Comparison of ENCODE assay signal across 11 cellular contexts in the genomic region with DNA sequence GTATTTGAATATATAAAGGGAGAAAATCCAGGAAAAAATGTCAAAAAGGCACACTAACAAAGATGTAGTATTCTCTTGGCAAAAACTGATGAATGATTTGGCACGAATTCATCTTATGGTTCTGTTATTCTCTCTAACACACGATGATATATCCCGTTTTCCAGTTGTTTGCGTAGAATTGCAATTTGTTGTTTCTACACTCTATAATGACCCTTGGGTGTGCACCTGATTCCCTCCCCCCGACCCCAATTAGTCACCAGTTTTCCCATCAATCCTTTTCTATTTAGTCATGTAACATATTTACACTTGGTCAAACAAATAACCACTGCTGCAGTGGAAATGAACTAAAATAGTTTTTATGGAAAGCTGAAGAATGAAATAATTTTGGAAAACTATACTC. TPM values are rescaled to one million over a fixed set of nuclear protein-coding genes. Genes with fewer than 3 reads are reported as not detected.
A peak's percentile ranks its signal among the peaks of the same experiment; 100 is the strongest.
DNase-seq lines count a peak whose midpoint lies in the region; ATAC-seq and TF ChIP-seq lines count a peak whose summit lies in the region.
"Had no signal": no experiment of that assay in that cellular context is flagged by ENCODE, and none has a peak within 500 bp of the region (broad histone marks: within the 10 kb centered on the region; RNA-seq: fewer than 3 reads in every experiment).

No MANE protein-coding gene starts in this region.

- H2BK12ac ChIP-seq in mesenchymal stem cell (ENCODE audit: low read length in 2 of 2): no peak overlapping the region

- H3K18ac ChIP-seq in mesenchymal stem cell (ENCODE audit: low read depth in 1 of 2, low read length in 2 of 2): no peak overlapping the region

- H2BK5ac ChIP-seq in mesenchymal stem cell (ENCODE audit: low read depth, low read length, poor library complexity, severe bottlenecking): no peak overlapping the region

- H3K27ac Mint-ChIP-seq in activated naive CD4-positive, alpha-beta T cell treated with anti-CD3 and anti-CD28 coated beads, Interleukin-2, amount 50 U/mL, for 24 hours: peak overlapping the region; percentile 9
- H3K27ac Mint-ChIP-seq in type B pancreatic cell: peak overlapping the region; percentile 66

- H2AFZ ChIP-seq in mesenchymal stem cell (ENCODE audit: low read depth, low read length): no peak overlapping the region

- H3K9ac ChIP-seq in mesenchymal stem cell (ENCODE audit: low read length): peak overlapping the region; percentile 94

- no peaks in the 10 kb centered on the region for H3K36me3 ChIP-seq in mesenchymal stem cell (ENCODE audit: control insufficient read depth in 1 of 2, insufficient read depth in 2 of 2, low read depth in 1 of 2, low read length in 2 of 2)

- H3K36me3 Mint-ChIP-seq in activated naive CD4-positive, alpha-beta T cell treated with anti-CD3 and anti-CD28 coated beads, Interleukin-2, amount 50 U/mL, for 24 hours: no peaks in the 10 kb centered on the region
- no peaks in the 10 kb centered on the region for H3K36me3 Mint-ChIP-seq in type B pancreatic cell
- H3K36me3 Mint-ChIP-seq: naive B cell had no signal

- no peak overlapping the region for H3K27ac ChIP-seq in mesenchymal stem cell (ENCODE audit: low read length, poor library complexity, severe bottlenecking)

- no peaks in the 10 kb centered on the region for H3K27me3 ChIP-seq in mesenchymal stem cell (ENCODE audit: control insufficient read depth in 1 of 2, insufficient read depth in 1 of 2, low read length in 2 of 2)

- H2BK120ac ChIP-seq in mesenchymal stem cell (ENCODE audit: low read depth, low read length): no peak overlapping the region

- H2BK15ac ChIP-seq in mesenchymal stem cell (ENCODE audit: low read depth, poor library complexity, severe bottlenecking): no peak overlapping the region

- no peak overlapping the region for H4K91ac ChIP-seq in mesenchymal stem cell (ENCODE audit: low read length)

- TF ChIP-seq CTCF in type B pancreatic cell (conservative IDR thresholded peaks at IDR 0.05): no peak

- H3K79me1 ChIP-seq in mesenchymal stem cell (replicated peaks; ENCODE audit: low read length, poor library complexity, severe bottlenecking): peaks cover 2% of the 10 kb centered on the region

- no peaks in the 10 kb centered on the region for H3K9me3 Mint-ChIP-seq in activated naive CD4-positive, alpha-beta T cell treated with anti-CD3 and anti-CD28 coated beads, Interleukin-2, amount 50 U/mL, for 24 hours
- H3K9me3 Mint-ChIP-seq in type B pancreatic cell: no peaks in the 10 kb centered on the region
- H3K9me3 Mint-ChIP-seq: activated B cell treated with CpG ODN at 0.5 μM for 24 hours; activated naive CD8-positive, alpha-beta T cell treated with anti-CD3 and anti-CD28 coated beads for 36 hours; naive B cell had no signal

- H3K4me3 Mint-ChIP-seq in activated naive CD4-positive, alpha-beta T cell treated with anti-CD3 and anti-CD28 coated beads, Interleukin-2, amount 50 U/mL, for 24 hours: no peak overlapping the region
- peak overlapping the region; percentile 74 for H3K4me3 Mint-ChIP-seq in type B pancreatic cell

- no peaks in the 10 kb centered on the region for H3K9me3 ChIP-seq in mesenchymal stem cell (ENCODE audit: control insufficient read depth, low read length)

- H3K23ac ChIP-seq in mesenchymal stem cell (ENCODE audit: low read length in 2 of 2): no peak overlapping the region

- DNase-seq in activated naive CD4-positive, alpha-beta T cell (lab: John Stamatoyannopoulos, UW): no peak
- DNase-seq in astrocyte of the hippocampus (ENCODE audit: low read depth, low spot score): peak; percentile 10
- DNase-seq in mesenchymal stem cell: no peak
- DNase-seq in type B pancreatic cell (ENCODE audit: extremely low spot score, unreplicated experiment): no peak
- no peak for DNase-seq in cerebellar nuclear complex (lab: John Stamatoyannopoulos, UW)
- no peak for DNase-seq in NCI-H1105 treated with DMSO at 0.1 percent for 48 hours (lab: John Stamatoyannopoulos, UW)
- DNase-seq: activated B cell treated with CpG ODN at 0.5 μM for 24 hours; activated naive CD8-positive, alpha-beta T cell treated with anti-CD3 and anti-CD28 coated beads for 36 hours; naive B cell had no signal

- 81% methylated on average over 5 of the region's 5 CpGs for WGBS in mesenchymal stem cell

- no peak overlapping the region for H3K4me2 ChIP-seq in mesenchymal stem cell (ENCODE audit: low read length, poor library complexity, severe bottlenecking)

- H4K8ac ChIP-seq in mesenchymal stem cell (ENCODE audit: low read length): no peak overlapping the region

- H3K4ac ChIP-seq in mesenchymal stem cell (ENCODE audit: low read depth in 1 of 2, low read length in 2 of 2): no peak overlapping the region

- H3K27me3 Mint-ChIP-seq in activated naive CD4-positive, alpha-beta T cell treated with anti-CD3 and anti-CD28 coated beads, Interleukin-2, amount 50 U/mL, for 24 hours: no peaks in the 10 kb centered on the region
- no peaks in the 10 kb centered on the region for H3K27me3 Mint-ChIP-seq in type B pancreatic cell
- H3K27me3 Mint-ChIP-seq: activated B cell treated with CpG ODN at 0.5 μM for 24 hours; activated naive CD8-positive, alpha-beta T cell treated with anti-CD3 and anti-CD28 coated beads for 36 hours; naive B cell had no signal

- H3K14ac ChIP-seq in mesenchymal stem cell (ENCODE audit: low read length in 2 of 2): no peak overlapping the region

- H3K4me1 ChIP-seq in mesenchymal stem cell (ENCODE audit: control insufficient read depth, insufficient read depth, low read depth, low read length): peaks cover 3% of the 10 kb centered on the region

- peaks cover 29% of the 10 kb centered on the region for H3K4me1 Mint-ChIP-seq in activated naive CD4-positive, alpha-beta T cell treated with anti-CD3 and anti-CD28 coated beads, Interleukin-2, amount 50 U/mL, for 24 hours
- H3K4me1 Mint-ChIP-seq in type B pancreatic cell (ENCODE audit: unreplicated experiment): peaks cover 41% of the 10 kb centered on the region

- H3K4me3 ChIP-seq in mesenchymal stem cell (ENCODE audit: insufficient read depth in 1 of 2, low read depth in 1 of 2, low read length in 2 of 2): peak overlapping the region in 1 of 2 experiments; percentile 75

- no peak overlapping the region for H2AK5ac ChIP-seq in mesenchymal stem cell (ENCODE audit: low read length, severe bottlenecking)

- no peak for ATAC-seq in HG03378 (IDR thresholded peaks at IDR 0.05; ENCODE audit: unreplicated experiment)

RNA-seq across cellular contexts. Expression of gene ARID1B, which starts 1.5 kb away (rescaled TPM):
- polyA plus RNA-seq in mesenchymal stem cell (2013, experiment 1 of 2): 32.3 TPM
- polyA plus RNA-seq in mesenchymal stem cell (2013, experiment 2 of 2): 31.6 TPM
- 66.2 and 97.2 TPM in 2 replicates for total RNA-seq in type B pancreatic cell (ENCODE audit: low replicate concordance)
